ENCODE assay signal across 30 cellular contexts in genomic region chr12:77741974-77742517, GRCh38.
"Had no signal": no experiment of that assay in that cellular context is flagged by ENCODE, and none has a peak within 500 bp of the region (broad histone marks: within the 10 kb centered on the region; RNA-seq: fewer than 3 reads in every experiment).

No MANE protein-coding gene starts in this region.

- FAIRE-seq: pancreas, small intestine, urothelium cell line had no signal

- H3K27me3 ChIP-seq: pancreas, sigmoid colon, spleen, suprapubic skin, tibial artery, upper lobe of right lung had no signal

- H3K4me3 ChIP-seq: left ventricle myocardium inferior, lung, mucosa of descending colon, pancreas, prostate gland, sigmoid colon, spleen, suprapubic skin, thoracic aorta, tibial artery, upper lobe of right lung had no signal

- H3K27me3 Mint-ChIP-seq: naive thymus-derived CD8-positive, alpha-beta T cell; stimulated activated naive CD8-positive, alpha-beta T cell treated with anti-CD3 and anti-CD28 coated beads, Interleukin-15, Interleukin-2, amounts not matched to agents 100 ng/mL and 50 ng/mL, for 24 hours had no signal

- H3K4me1 ChIP-seq: left ventricle myocardium inferior, prostate gland, sigmoid colon, spleen, suprapubic skin, tibial artery, upper lobe of right lung had no signal

- DNase-seq: hypothalamus; immature natural killer cell; islet precursor cell; left ventricle myocardium inferior; mesendoderm; mucosa of descending colon; naive thymus-derived CD8-positive, alpha-beta T cell; nucleus accumbens; pancreas; posterior cingulate gyrus; retina; right cardiac atrium; sigmoid colon; small intestine; spleen; stimulated activated CD4-positive, alpha-beta T cell treated with anti-CD3 and anti-CD28 coated beads, Interleukin-4, amount 100 ng/mL, for 24 hours; stimulated activated naive CD4-positive, alpha-beta T cell; tibial artery; trophoblast cell; upper lobe of right lung had no signal

- H3K4me3 Mint-ChIP-seq: immature natural killer cell; mesothelial cell of epicardium; naive thymus-derived CD8-positive, alpha-beta T cell; nephron; neural crest cell; stimulated activated effector memory CD8-positive, alpha-beta T cell treated with anti-CD3 and anti-CD28 coated beads, Interleukin-12 subunit alpha, Interleukin-12 subunit beta, amount 100 ng/mL, for 72 hours; stimulated activated naive CD8-positive, alpha-beta T cell treated with anti-CD3 and anti-CD28 coated beads, Interleukin-15, Interleukin-2, amounts not matched to agents 100 ng/mL and 50 ng/mL, for 24 hours had no signal

- H3K27ac ChIP-seq: left ventricle myocardium inferior, pancreas, prostate gland, sigmoid colon, spleen, suprapubic skin, thoracic aorta, tibial artery, upper lobe of right lung had no signal

- H3K36me3 ChIP-seq: left ventricle myocardium inferior, pancreas, prostate gland, sigmoid colon, spleen, suprapubic skin, thoracic aorta, tibial artery, upper lobe of right lung had no signal

- H3K9me3 ChIP-seq: left ventricle myocardium inferior, mucosa of descending colon, pancreas, prostate gland, sigmoid colon, suprapubic skin, thoracic aorta, tibial artery, upper lobe of right lung had no signal

- H3K27ac Mint-ChIP-seq: immature natural killer cell; mesothelial cell of epicardium; naive thymus-derived CD8-positive, alpha-beta T cell; nephron; stimulated activated effector memory CD8-positive, alpha-beta T cell treated with anti-CD3 and anti-CD28 coated beads, Interleukin-12 subunit alpha, Interleukin-12 subunit beta, amount 100 ng/mL, for 72 hours; stimulated activated naive CD8-positive, alpha-beta T cell treated with anti-CD3 and anti-CD28 coated beads, Interleukin-15, Interleukin-2, amounts not matched to agents 100 ng/mL and 50 ng/mL, for 24 hours had no signal

- ATAC-seq: mucosa of descending colon; naive thymus-derived CD8-positive, alpha-beta T cell; pancreas; right cardiac atrium; stimulated activated effector memory CD8-positive, alpha-beta T cell treated with anti-CD3 and anti-CD28 coated beads, Interleukin-12 subunit alpha, Interleukin-12 subunit beta, amount 100 ng/mL, for 72 hours; upper lobe of right lung had no signal

- H3K36me3 Mint-ChIP-seq: immature natural killer cell; mesothelial cell of epicardium; stimulated activated effector memory CD8-positive, alpha-beta T cell treated with anti-CD3 and anti-CD28 coated beads, Interleukin-12 subunit alpha, Interleukin-12 subunit beta, amount 100 ng/mL, for 72 hours had no signal

- H3K4me1 Mint-ChIP-seq: immature natural killer cell; mesothelial cell of epicardium; naive thymus-derived CD8-positive, alpha-beta T cell; neural crest cell; stimulated activated effector memory CD8-positive, alpha-beta T cell treated with anti-CD3 and anti-CD28 coated beads, Interleukin-12 subunit alpha, Interleukin-12 subunit beta, amount 100 ng/mL, for 72 hours had no signal
